1 cellular context compared by ENCODE assay signal in genomic region chr20:62374431-62375152, GRCh38.
A peak's percentile ranks its signal among the peaks of the same experiment; 100 is the strongest.
TF ChIP-seq lines count a peak whose summit lies in the region.

No MANE protein-coding gene starts in this region.

TF ChIP-seq in HepG2, 621 proteins besides CTCF, POLR2A, EP300 and RAD21 (continues in another document):
- TF ChIP-seq ZNF451 (CRISPR knock-in tag; IDR thresholded peaks at IDR 0.05) (0 out of 2 replicates have a peak, but pooled peaks have one; percentile 41), FOXA1 (IDR thresholded peaks at IDR 0.05) (no peak), FOXA1 (CRISPR knock-in tag; IDR thresholded peaks at IDR 0.05) (peak; percentile 60; the same call in 1 of the 2 replicates), HINFP (CRISPR knock-in tag; IDR thresholded peaks at IDR 0.05; ENCODE audit: low read depth) (no peak), EED (CRISPR knock-in tag; IDR thresholded peaks at IDR 0.05) (peak; percentile 83; the same call in 1 of the 2 replicates), NONO (IDR thresholded peaks at IDR 0.05) (no peak), NONO (CRISPR knock-in tag; conservative IDR thresholded peaks at IDR 0.05) (peak; percentile 72; the same call in 1 of the 2 replicates), MAZ (IDR thresholded peaks at IDR 0.05; ENCODE audit: borderline replicate concordance, low read depth, low read length) (no peak), MAZ (CRISPR knock-in tag; IDR thresholded peaks at IDR 0.05; ENCODE audit: low read depth) (0 out of 2 replicates have a peak, but pooled peaks have one; percentile 32), CBX1 (IDR thresholded peaks at IDR 0.05; ENCODE audit: low read depth) (no peak), ZNF878 (CRISPR knock-in tag; IDR thresholded peaks at IDR 0.05) (no peak), SMC3 (IDR thresholded peaks at IDR 0.05; ENCODE audit: low read length) (no peak), CHCHD3 (CRISPR knock-in tag; IDR thresholded peaks at IDR 0.05) (no peak), ZNF558 (CRISPR knock-in tag; IDR thresholded peaks at IDR 0.05; ENCODE audit: borderline replicate concordance) (no peak), ZNF503 (CRISPR knock-in tag; IDR thresholded peaks at IDR 0.05) (no peak), HNF4A (CRISPR knock-in tag; IDR thresholded peaks at IDR 0.05) (no peak), FOXC1 (CRISPR knock-in tag; IDR thresholded peaks at IDR 0.05; ENCODE audit: borderline replicate concordance) (no peak), UBTF (CRISPR knock-in tag; IDR thresholded peaks at IDR 0.05) (peak; percentile 37), GABPA (IDR thresholded peaks at IDR 0.05; ENCODE audit: low read depth, low read length) (no peak), GABPA (CRISPR knock-in tag; IDR thresholded peaks at IDR 0.05; ENCODE audit: low read depth) (no peak), KMT2A (CRISPR knock-in tag; IDR thresholded peaks at IDR 0.05) (0 out of 2 replicates have a peak, but pooled peaks have one; percentile 42), RORA (CRISPR knock-in tag; IDR thresholded peaks at IDR 0.05) (no peak), MXD1 (CRISPR knock-in tag; IDR thresholded peaks at IDR 0.05) (0 out of 2 replicates have a peak, but pooled peaks have one; percentile 43), ZNF598 (CRISPR knock-in tag; IDR thresholded peaks at IDR 0.05; ENCODE audit: borderline replicate concordance) (peak; percentile 20; the same call in 1 of the 2 replicates), MATR3 (CRISPR knock-in tag; IDR thresholded peaks at IDR 0.05) (no peak), STAG1 (CRISPR knock-in tag; IDR thresholded peaks at IDR 0.05) (peak; percentile 37), ZBTB37 (CRISPR knock-in tag; IDR thresholded peaks at IDR 0.05) (0 out of 2 replicates have a peak, but pooled peaks have one; percentile 21), ZNF788 (CRISPR knock-in tag; IDR thresholded peaks at IDR 0.05; ENCODE audit: borderline replicate concordance) (peak; percentile 68), ZNF256 (CRISPR knock-in tag; conservative IDR thresholded peaks at IDR 0.05) (no peak), SIX4 (CRISPR knock-in tag; IDR thresholded peaks at IDR 0.05) (no peak), USF2 (IDR thresholded peaks at IDR 0.05; ENCODE audit: low read depth, low read length) (no peak), USF2 (CRISPR knock-in tag; IDR thresholded peaks at IDR 0.05; ENCODE audit: borderline replicate concordance) (no peak), KDM2A (CRISPR knock-in tag; IDR thresholded peaks at IDR 0.05; ENCODE audit: borderline replicate concordance, low read depth) (peak; percentile 28; the same call in 1 of the 2 replicates), ELF3 (CRISPR knock-in tag; IDR thresholded peaks at IDR 0.05) (0 out of 2 replicates have a peak, but pooled peaks have one; percentile 11), HNRNPLL (IDR thresholded peaks at IDR 0.05; ENCODE audit: low read depth, low read length, poor library complexity, severe bottlenecking) (no peak), POGZ (CRISPR knock-in tag; IDR thresholded peaks at IDR 0.05) (0 out of 2 replicates have a peak, but pooled peaks have one; percentile 16), SATB2 (CRISPR knock-in tag; IDR thresholded peaks at IDR 0.05) (no peak), ZNF576 (CRISPR knock-in tag; IDR thresholded peaks at IDR 0.05) (0 out of 2 replicates have a peak, but pooled peaks have one; percentile 41), NR3C1 (CRISPR knock-in tag; IDR thresholded peaks at IDR 0.05) (no peak), THRA (CRISPR knock-in tag; IDR thresholded peaks at IDR 0.05; ENCODE audit: borderline replicate concordance) (no peak), ZNF276 (CRISPR knock-in tag; IDR thresholded peaks at IDR 0.05; ENCODE audit: low read depth) (0 out of 2 replicates have a peak, but pooled peaks have one; percentile 42), HDAC6 (IDR thresholded peaks at IDR 0.05; ENCODE audit: low read depth, low read length) (no peak), NFATC3 (CRISPR knock-in tag; IDR thresholded peaks at IDR 0.05) (no peak), ZNF180 (CRISPR knock-in tag; IDR thresholded peaks at IDR 0.05; ENCODE audit: borderline replicate concordance, low read depth) (no peak), ZFY (CRISPR knock-in tag; IDR thresholded peaks at IDR 0.05) (0 out of 2 replicates have a peak, but pooled peaks have one; percentile 6), ETV6 (CRISPR knock-in tag; conservative IDR thresholded peaks at IDR 0.05) (no peak), IRF1 (CRISPR knock-in tag; IDR thresholded peaks at IDR 0.05; ENCODE audit: low read depth) (no peak), ZNF432 (CRISPR knock-in tag; IDR thresholded peaks at IDR 0.05; ENCODE audit: borderline replicate concordance) (no peak), ZNF383 (CRISPR knock-in tag; IDR thresholded peaks at IDR 0.05; ENCODE audit: borderline replicate concordance) (no peak), IKZF4 (CRISPR knock-in tag; IDR thresholded peaks at IDR 0.05; ENCODE audit: borderline replicate concordance, low read depth, not compliant biosample characterization) (peak; percentile 39), ZMYM4 (CRISPR knock-in tag; IDR thresholded peaks at IDR 0.05) (no peak), ZNF350 (CRISPR knock-in tag; IDR thresholded peaks at IDR 0.05; ENCODE audit: borderline replicate concordance, low read depth) (0 out of 2 replicates have a peak, but pooled peaks have one; percentile 14), RFX1 (IDR thresholded peaks at IDR 0.05) (no peak), PHF8 (CRISPR knock-in tag; IDR thresholded peaks at IDR 0.05) (no peak; the same call in 1 of the 2 replicates), GATAD2A (CRISPR knock-in tag; IDR thresholded peaks at IDR 0.05) (0 out of 2 replicates have a peak, but pooled peaks have one; percentile 12), MYNN (CRISPR knock-in tag; IDR thresholded peaks at IDR 0.05; ENCODE audit: low read depth) (0 out of 2 replicates have a peak, but pooled peaks have one; percentile 62), LBX2 (CRISPR knock-in tag; IDR thresholded peaks at IDR 0.05; ENCODE audit: borderline replicate concordance) (0 out of 2 replicates have a peak, but pooled peaks have one; percentile 51), CREBL2 (CRISPR knock-in tag; IDR thresholded peaks at IDR 0.05; ENCODE audit: borderline replicate concordance) (no peak)
